In genomic region chr2:118246726-118247125, GRCh38 we compare ENCODE assay signal across 18 cellular contexts.
DNase-seq lines count a peak whose midpoint lies in the region; ATAC-seq and TF ChIP-seq lines count a peak whose summit lies in the region.
"Had no signal": no experiment of that assay in that cellular context is flagged by ENCODE, and none has a peak within 500 bp of the region (broad histone marks: within the 10 kb centered on the region; RNA-seq: fewer than 3 reads in every experiment).

No MANE protein-coding gene starts in this region.

- intact Hi-C loops in heart left ventricle (cut with DNase I) (no loop called here), gastrocnemius medialis (cut with DNase I; ENCODE audit: low total_unique reads) (no loop called here)

- H3K4me3 ChIP-seq in GM23248 (no peak overlapping the region), heart left ventricle (no peak overlapping the region), gastrocnemius medialis (no peak overlapping the region)
- H3K4me3 ChIP-seq: PC-9, SK-N-MC, spleen had no signal

- peaks cover 51% of the 10 kb centered on the region for H3F3A ChIP-seq in GM23248 (ENCODE audit: insufficient read depth)

- ATAC-seq in heart left ventricle (peak; percentile 69 to 94 (median 84)), gastrocnemius medialis (peak; percentile 87 to 92)
- ATAC-seq: activated CD4-positive, CD25-positive, alpha-beta regulatory T cell treated with anti-CD3 and anti-CD28 coated beads, Interleukin-2, amount 50 U/mL, for 24 hours had no signal

- WGBS in GM23248 (ENCODE audit: low coverage in 1 of 2, low lambda C conversion rate in 2 of 2, missing lambda C conversion rate in 2 of 2), 2 experiments = 2 to 5% methylated on average over 5 of the region's 5 CpGs
- WGBS in heart left ventricle, 4 donors = 51 to 63% (median 61%) methylated on average over 2 to 5 of the region's 5 CpGs

- no peaks in the 10 kb centered on the region for H4K20me1 ChIP-seq in GM23248 (ENCODE audit: insufficient read depth)

- no peak overlapping the region for H2AFZ ChIP-seq in GM23248
- H2AFZ ChIP-seq: PC-9 had no signal

- DNase-seq in GM23248 (peak; percentile 96), SK-MEL-5 (ENCODE audit: low read depth, low spot score) (peak; percentile 8), heart left ventricle (peak in 4 of 5 donors; percentile 31 to 75 (median 51)), gastrocnemius medialis (peak; percentile 60 to 61), HuH-7 (ENCODE audit: low spot score) (no peak), 8988T (no peak), DMS 273 treated with DMSO at 0.1 percent for 48 hours (lab: John Stamatoyannopoulos, UW) (no peak)
- no peak for DNase-seq in activated T-cell treated with anti-CD3 and anti-CD28 coated beads, Interleukin-2, amount 50 U/mL, for 48 hours
- DNase-seq: cortex of kidney; kidney glomerular epithelial cell; midbrain; NCI-H774; nephron progenitor cell; PC-9; spleen; stimulated activated CD4-positive, alpha-beta T cell treated with anti-CD3 and anti-CD28 coated beads, Interleukin-4, amount 100 ng/mL, for 4 hours had no signal

- H3K4me2 ChIP-seq in GM23248 (ENCODE audit: unreplicated experiment) = no peak overlapping the region
- H3K4me2 ChIP-seq: PC-9 had no signal

- H3K79me2 ChIP-seq in GM23248 (ENCODE audit: insufficient read depth) = no peaks in the 10 kb centered on the region

- in situ Hi-C loops in GM23248 (cut with MboI) = no loop called here
- in situ Hi-C loops in SK-MEL-5 (cut with HindIII; ENCODE audit: low pct_unique_long_range_greater_than_20kb, low sequenced_read_pairs) = no loop called here
- in situ Hi-C loops in gastrocnemius medialis (cut with MboI; ENCODE audit: low sequenced_read_pairs in 4 of 4) = no loop called here

- TF ChIP-seq CTCF in heart left ventricle (IDR thresholded peaks at IDR 0.05) (no peak), gastrocnemius medialis (IDR thresholded peaks at IDR 0.05 in 4 of 5, conservative IDR thresholded peaks at IDR 0.05 in 1 of 5) (no peak)

- H3K27ac ChIP-seq in GM23248 (peak overlapping the region; percentile 54), heart left ventricle (no peak overlapping the region), gastrocnemius medialis (no peak overlapping the region)
- H3K27ac ChIP-seq: PC-9, SK-N-MC, spleen had no signal

- no peaks in the 10 kb centered on the region for H3K27me3 ChIP-seq in GM23248 (replicated peaks; ENCODE audit: insufficient read depth)
- H3K27me3 ChIP-seq in heart left ventricle = peaks cover 0 to 19% (median 0%) of the 10 kb centered on the region in 9 donors
- no peaks in the 10 kb centered on the region for H3K27me3 ChIP-seq in gastrocnemius medialis

- 0 out of 2 replicates have a peak overlapping the region, but pooled peaks have one; percentile 2 for H3K9ac ChIP-seq in GM23248

- TF ChIP-seq POLR2A in heart left ventricle (IDR thresholded peaks at IDR 0.05) = no peak
- no peak for TF ChIP-seq POLR2A in gastrocnemius medialis (IDR thresholded peaks at IDR 0.05)

- H3K9me3 ChIP-seq in GM23248 (ENCODE audit: low read depth) (no peaks in the 10 kb centered on the region), heart left ventricle (no peaks in the 10 kb centered on the region), gastrocnemius medialis (no peaks in the 10 kb centered on the region)
- H3K9me3 ChIP-seq: spleen had no signal

- H3K4me1 ChIP-seq in GM23248 (ENCODE audit: insufficient read depth) (peaks cover 56% of the 10 kb centered on the region), heart left ventricle (no peaks in the 10 kb centered on the region), gastrocnemius medialis (no peaks in the 10 kb centered on the region)
- H3K4me1 ChIP-seq: spleen had no signal

- H3K36me3 ChIP-seq in GM23248 (ENCODE audit: low read depth) = no peaks in the 10 kb centered on the region
- no peaks in the 10 kb centered on the region for H3K36me3 ChIP-seq in heart left ventricle
- no peaks in the 10 kb centered on the region for H3K36me3 ChIP-seq in gastrocnemius medialis
- H3K36me3 ChIP-seq: spleen had no signal

- H3K9me2 ChIP-seq in GM23248 (ENCODE audit: insufficient read depth) = no peaks in the 10 kb centered on the region

Comparison
In these comparisons a context has a peak if more than half of its experiments do, and no peak if none do; other contexts are left out.
1. DNase-seq: peak in GM23248 (single experiment), SK-MEL-5 (single experiment), heart left ventricle (4 of 5) and gastrocnemius medialis (2 of 2); none in activated T-cell treated with anti-CD3 and anti-CD28 coated beads, Interleukin-2, amount 50 U/mL, for 48 hours (0 of 2), HuH-7 (single experiment), 8988T (single experiment) and DMS 273 treated with DMSO at 0.1 percent for 48 hours (single experiment).